8 cellular contexts compared by ENCODE assay signal in genomic region chr19:41225238-41226052, GRCh38. TPM values are rescaled to one million over a fixed set of nuclear protein-coding genes. Genes with fewer than 3 reads are reported as not detected.
DNase-seq lines count a peak whose midpoint lies in the region; ATAC-seq and TF ChIP-seq lines count a peak whose summit lies in the region.

No MANE protein-coding gene starts in this region.

- H3K27ac Mint-ChIP-seq in CD4-positive, alpha-beta memory T cell = peak overlapping the region; percentile 45 to 92 (median 82)

- no peaks in the 10 kb centered on the region for H3K27me3 ChIP-seq in CD4-positive, alpha-beta memory T cell (ENCODE audit: insufficient read depth, low read length)
- peaks cover 0 to 73% (median 15%) of the 10 kb centered on the region in 7 donors for H3K27me3 ChIP-seq in spleen (replicated peaks in 1 of 7)

- H3K27ac ChIP-seq in CD4-positive, alpha-beta memory T cell (ENCODE audit: low read depth, low read length) = no peak overlapping the region
- H3K27ac ChIP-seq in spleen = peak overlapping the region in 7 of 8 donors; percentile 36 to 79 (median 70)

- H3K4me1 Mint-ChIP-seq in CD4-positive, alpha-beta memory T cell = peaks cover 11 to 20% (median 13%) of the 10 kb centered on the region in 4 donors

- WGBS in spleen, 5 donors = 59 to 64% (median 59%) methylated on average over 29 of the region's 29 CpGs

- DNase-seq in CD4-positive, alpha-beta memory T cell = peak in 1 of 5 donors; percentile 59
- peak; percentile 100 for DNase-seq in RPMI7951 (ENCODE audit: low read depth)
- peak; percentile 96 for DNase-seq in astrocyte of the hippocampus (ENCODE audit: low read depth, low spot score)
- no peak for DNase-seq in spleen
- no peak for DNase-seq in NCI-H1048 (lab: John Stamatoyannopoulos, UW)
- DNase-seq in GDM1 (lab: John Stamatoyannopoulos, UW) = no peak

- H3K36me3 Mint-ChIP-seq in CD4-positive, alpha-beta memory T cell = peaks cover 0 to 1% of the 10 kb centered on the region in 2 donors

- H3K27me3 Mint-ChIP-seq in CD4-positive, alpha-beta memory T cell = peaks cover 15 to 18% of the 10 kb centered on the region in 2 donors

- H3K9me3 ChIP-seq in CD4-positive, alpha-beta memory T cell (ENCODE audit: control insufficient read depth in 1 of 2, low read length in 2 of 2) = no peaks in the 10 kb centered on the region
- H3K9me3 ChIP-seq in iPS-18c (ENCODE audit: control insufficient read depth, insufficient read depth, low read length) (no peaks in the 10 kb centered on the region), spleen (no peaks in the 10 kb centered on the region)

- POLR2A ChIA-PET in CD4-positive, alpha-beta memory T cell (lab: Charles Lee; ENCODE audit: partially characterized antibody) = interaction anchor here (1.0 to 3.9 kb wide), 5 partner anchors 21 to 83 kb away, joined by 3 to 41 read pairs (median 6); partner anchors contain the start of gene HNRNPUL1

- H3K4me3 Mint-ChIP-seq in CD4-positive, alpha-beta memory T cell = peak overlapping the region; percentile 70 to 90 (median 82)

- intact Hi-C loops in CD4-positive, alpha-beta memory T cell (cut with micrococcal nuclease) = loop anchor here (1.0 kb wide), 1 partner anchor 37 kb away; no protein-coding TSS in a partner anchor
- intact Hi-C loops in spleen (cut with DNase I; ENCODE audit: low total_unique reads) = no loop called here

- peaks cover 0 to 2% (median 0%) of the 10 kb centered on the region in 8 donors for H3K9me3 Mint-ChIP-seq in CD4-positive, alpha-beta memory T cell

- CTCF ChIA-PET in CD4-positive, alpha-beta memory T cell (lab: Charles Lee; ENCODE audit: partially characterized antibody) = interaction anchor here (1.1 kb wide), 1 partner anchor 37 kb away, joined by 3 read pairs; no protein-coding TSS in a partner anchor

- TF ChIP-seq POLR2A in spleen (IDR thresholded peaks at IDR 0.05) = no peak

- peaks cover 14% of the 10 kb centered on the region for H3K4me1 ChIP-seq in CD4-positive, alpha-beta memory T cell (ENCODE audit: insufficient read depth, low read length)
- peaks cover 0 to 49% (median 19%) of the 10 kb centered on the region in 6 donors for H3K4me1 ChIP-seq in spleen

- no peak for ATAC-seq in GM21717 (IDR thresholded peaks at IDR 0.05; ENCODE audit: unreplicated experiment)

- H3K4me3 ChIP-seq in CD4-positive, alpha-beta memory T cell (ENCODE audit: low read length in 2 of 2) = no peak overlapping the region
- H3K4me3 ChIP-seq in iPS-18c (ENCODE audit: insufficient read depth, low read depth, low read length) (peak overlapping the region; percentile 50), spleen (peak overlapping the region in 6 of 8 donors; percentile 19 to 65 (median 37))

- TF ChIP-seq CTCF in spleen (IDR thresholded peaks at IDR 0.05 in 8 of 11, conservative IDR thresholded peaks at IDR 0.05 in 3 of 11) = no peak

- no peaks in the 10 kb centered on the region for H3K36me3 ChIP-seq in CD4-positive, alpha-beta memory T cell (ENCODE audit: insufficient read depth, low read length)
- no peaks in the 10 kb centered on the region for H3K36me3 ChIP-seq in spleen

RNA-seq across cellular contexts. Expression of gene AXL, which starts 6.4 kb away (rescaled TPM):
- total RNA-seq in CD4-positive, alpha-beta memory T cell = under 1 TPM in 1 of 2 experiments, not detected in 1; 0.32 TPM
- polyA plus RNA-seq in CD4-positive, alpha-beta memory T cell = under 1 TPM; 0.10 to 0.29 TPM
- total RNA-seq in RPMI7951 (2014; rRNA removed; shearing (Covaris generic)) = 140 and 156 TPM in 2 replicates
- 100 to 1,000 TPM in 3 of 7 donors, 10 to 100 TPM in 4; 48.4 to 135 (median 87.5) TPM for total RNA-seq in spleen
- 1 to 10 TPM; 2.3 to 8.3 (median 5.0) TPM for polyA plus RNA-seq in spleen

RNA-seq across cellular contexts. Expression of gene CYP2S1, which starts 32.4 kb away (rescaled TPM):
- total RNA-seq in CD4-positive, alpha-beta memory T cell = under 1 TPM; 0.15 to 0.28 TPM
- polyA plus RNA-seq in CD4-positive, alpha-beta memory T cell = not detected
- total RNA-seq in RPMI7951 (2014; rRNA removed; shearing (Covaris generic)) = 4.4 and 10.3 TPM in 2 replicates
- 10 to 100 TPM in 4 of 7 donors, 1 to 10 TPM in 3; 3.8 to 22.4 (median 10.4) TPM for total RNA-seq in spleen
- polyA plus RNA-seq in spleen = under 1 TPM; 0.62 to 0.93 (median 0.83) TPM

RNA-seq across cellular contexts. Expression of gene HNRNPUL1, which starts 38.7 kb away (rescaled TPM):
- total RNA-seq in CD4-positive, alpha-beta memory T cell = 100 to 1,000 TPM; 300 TPM
- polyA plus RNA-seq in CD4-positive, alpha-beta memory T cell = 100 to 1,000 TPM in 1 of 2 donors, 10 to 100 TPM in 1; 37.8 to 110 TPM
- total RNA-seq in RPMI7951 (2014; rRNA removed; shearing (Covaris generic)) = 101 and 105 TPM in 2 replicates
- 100 to 1,000 TPM; 161 to 213 (median 178) TPM for total RNA-seq in spleen
- polyA plus RNA-seq in spleen = 100 to 1,000 TPM in 1 of 3 donors, 10 to 100 TPM in 2; 53.9 to 102 (median 64.4) TPM

Comparison
In these comparisons a context has a peak if more than half of its experiments do, and no peak if none do; other contexts are left out.
1. DNase-seq: peak in RPMI7951 (single experiment) and astrocyte of the hippocampus (single experiment); none in spleen (single experiment), NCI-H1048 (single experiment) and GDM1 (single experiment).
2. H3K4me3 ChIP-seq: peak in iPS-18c (single experiment) and spleen (6 of 8); none in CD4-positive, alpha-beta memory T cell (0 of 2).
3. RNA of gene AXL, which starts 6.4 kb away (total RNA-seq): 140 to 156 TPM in RPMI7951 and 48.4 to 135 TPM in spleen; 0.32 TPM in CD4-positive, alpha-beta memory T cell; every median in the first group is over 10 times any median in the second.